In the genomic region with DNA sequence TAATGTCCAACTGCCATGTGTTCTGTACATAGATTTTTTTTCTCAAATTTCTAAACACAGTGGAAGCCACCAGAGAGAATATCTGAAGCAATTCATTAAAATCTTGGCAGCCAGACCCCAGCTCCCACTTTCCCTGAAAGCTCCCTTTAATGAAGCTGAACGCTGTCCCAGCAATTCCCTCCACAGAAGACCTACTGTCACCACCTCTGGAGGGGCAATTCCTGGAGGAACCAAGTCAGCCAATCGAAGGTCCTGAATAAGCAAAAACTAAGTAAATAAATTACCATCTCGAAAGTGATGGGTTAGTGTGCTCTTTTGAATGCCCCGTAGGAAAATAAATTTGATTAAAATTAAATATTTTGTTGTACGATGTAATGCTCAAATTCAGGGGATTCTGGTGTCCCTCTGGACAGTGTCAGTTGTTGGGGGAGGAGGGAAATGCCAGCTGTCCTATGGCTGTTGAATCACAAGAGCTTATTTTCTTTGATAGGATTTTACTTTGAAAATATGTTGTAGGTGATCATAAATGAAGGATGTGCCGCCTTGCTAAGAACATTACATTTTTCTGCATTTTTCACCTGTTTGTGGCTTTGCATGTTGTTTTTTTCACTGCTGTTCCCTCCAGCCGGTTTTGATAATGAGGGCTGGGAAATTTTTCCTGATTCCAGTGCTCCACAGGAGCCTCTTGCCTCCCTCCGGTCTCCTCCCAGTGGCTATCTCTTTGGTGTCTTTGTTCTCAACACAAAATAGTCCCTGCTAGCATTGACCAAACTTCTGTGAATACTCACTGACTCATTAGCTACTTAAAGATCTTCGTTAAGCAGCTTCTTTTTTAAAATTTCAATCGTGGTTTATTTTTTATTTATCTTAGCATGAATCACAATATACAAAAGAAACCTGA, we compare ENCODE assay signal across 8 cellular contexts. TPM values are rescaled to one million over a fixed set of nuclear protein-coding genes. Genes with fewer than 3 reads are reported as not detected.
DNase-seq lines count a peak whose midpoint lies in the region; ATAC-seq, FAIRE-seq and TF ChIP-seq lines count a peak whose summit lies in the region.
"Had no signal": no experiment of that assay in that cellular context is flagged by ENCODE, and none has a peak within 500 bp of the region (broad histone marks: within the 10 kb centered on the region; RNA-seq: fewer than 3 reads in every experiment).

No MANE protein-coding gene starts in this region.

- peak overlapping the region in 1 of 5 donors; percentile 48 for H3K9ac ChIP-seq in subcutaneous abdominal adipose tissue (ENCODE audit: low read length in 5 of 5)

- no peaks in the 10 kb centered on the region for H3K36me3 Mint-ChIP-seq in glutamatergic neuron (ENCODE audit: unreplicated experiment)

- ATAC-seq in HG03520 (IDR thresholded peaks at IDR 0.05; ENCODE audit: unreplicated experiment) (no peak), GM19455 (IDR thresholded peaks at IDR 0.05; ENCODE audit: unreplicated experiment) (no peak), pancreas (no peak)

- no peak for FAIRE-seq in pancreas (lab: Jason Lieb, UNC)

- no peaks in the 10 kb centered on the region for H3K27me3 ChIP-seq in H7 (ENCODE audit: control insufficient read depth, insufficient read depth, low read length)
- no peaks in the 10 kb centered on the region for H3K27me3 ChIP-seq in subcutaneous abdominal adipose tissue (ENCODE audit: control insufficient read depth in 5 of 5, insufficient read depth in 4 of 5, low read length in 5 of 5)
- H3K27me3 ChIP-seq in pancreas, result no peaks in the 10 kb centered on the region

- CTCF ChIA-PET in RWPE1 (lab: Yijun Ruan, JAX), result interaction anchor here (1.0 kb wide), 1 partner anchor 21 kb away, joined by 3 read pairs; no protein-coding TSS in a partner anchor

- H3K4me3 ChIP-seq in H7 (ENCODE audit: insufficient read depth, low read depth, low read length), result no peak overlapping the region
- H3K4me3 ChIP-seq in subcutaneous abdominal adipose tissue (ENCODE audit: low read depth in 1 of 5, low read length in 5 of 5), result peak overlapping the region in 2 of 5 donors; percentile 15
- no peak overlapping the region for H3K4me3 ChIP-seq in pancreas

- H3K36me3 ChIP-seq in H7 (replicated peaks; ENCODE audit: control insufficient read depth, insufficient read depth, low read length), result no peaks in the 10 kb centered on the region
- no peaks in the 10 kb centered on the region for H3K36me3 ChIP-seq in subcutaneous abdominal adipose tissue (ENCODE audit: control insufficient read depth in 5 of 5, insufficient read depth in 5 of 5, low read length in 5 of 5)
- H3K36me3 ChIP-seq in pancreas, result no peaks in the 10 kb centered on the region

- intact Hi-C loops in pancreas (cut with DNase I), result no loop called here

- H3K4me1 ChIP-seq in subcutaneous abdominal adipose tissue (ENCODE audit: control insufficient read depth in 5 of 5, insufficient read depth in 5 of 5, low read length in 5 of 5), result peaks cover 3 to 39% (median 29%) of the 10 kb centered on the region in 5 donors
- H3K4me1 ChIP-seq in pancreas, result no peaks in the 10 kb centered on the region

- peak overlapping the region; percentile 79 for H3K27ac Mint-ChIP-seq in glutamatergic neuron (ENCODE audit: unreplicated experiment)

- TF ChIP-seq CTCF in RWPE1 (conservative IDR thresholded peaks at IDR 0.05; ENCODE audit: low read depth) (no peak), glutamatergic neuron (IDR thresholded peaks at IDR 0.05; ENCODE audit: partially characterized antibody, unreplicated experiment) (no peak), pancreas (IDR thresholded peaks at IDR 0.05) (no peak)

- peaks cover 17% of the 10 kb centered on the region for H3K4me1 Mint-ChIP-seq in glutamatergic neuron (ENCODE audit: low read depth, unreplicated experiment)

- H3K9me3 Mint-ChIP-seq in glutamatergic neuron (ENCODE audit: unreplicated experiment), result no peaks in the 10 kb centered on the region

- POLR2A ChIA-PET in RWPE1 (lab: Yijun Ruan, JAX; ENCODE audit: low non-redundant PET), result interaction anchor here (0.7 kb wide), 1 partner anchor 9 kb away, joined by 6 read pairs; no protein-coding TSS in a partner anchor

- H3K27ac ChIP-seq in RWPE1, result no peak overlapping the region
- H3K27ac ChIP-seq in subcutaneous abdominal adipose tissue (ENCODE audit: low read depth, low read length), result peak overlapping the region; percentile 24
- no peak overlapping the region for H3K27ac ChIP-seq in pancreas

- peak overlapping the region; percentile 70 for H3K4me3 Mint-ChIP-seq in glutamatergic neuron (ENCODE audit: unreplicated experiment)

- DNase-seq in H7 (peak; percentile 50), RWPE1 (ENCODE audit: low spot score) (peak; percentile 30), glutamatergic neuron (no peak), pancreas (no peak)
- DNase-seq: cortex of kidney had no signal

- no peaks in the 10 kb centered on the region for H3K27me3 Mint-ChIP-seq in glutamatergic neuron (ENCODE audit: unreplicated experiment)

- WGBS in pancreas, 2 donors, result 46 to 48% methylated on average over 10 of the region's 10 CpGs

- no peaks in the 10 kb centered on the region for H3K9me3 ChIP-seq in subcutaneous abdominal adipose tissue (ENCODE audit: control insufficient read depth in 5 of 5, low read length in 5 of 5)
- no peaks in the 10 kb centered on the region for H3K9me3 ChIP-seq in pancreas

RNA-seq across cellular contexts. Expression of gene GSAP, which starts 9.3 kb away (rescaled TPM):
- 3.7 and 4.3 TPM in 2 replicates for total RNA-seq in H7 (2014; rRNA removed; shearing (Covaris generic))
- total RNA-seq in glutamatergic neuron (ENCODE audit: unreplicated experiment) (0.76 TPM), pancreas (10 to 100 TPM in 1 of 6 donors, 1 to 10 TPM in 5; 5.3 to 12.1 (median 7.8) TPM)
- polyA plus RNA-seq in pancreas, result 10 to 100 TPM; 14.1 to 22.7 TPM

Comparison
In these comparisons a context has a peak if more than half of its experiments do, and no peak if none do; other contexts are left out.
1. DNase-seq: peak in H7 (single experiment) and RWPE1 (single experiment); none in glutamatergic neuron (single experiment) and pancreas (0 of 6).